In the genomic region with DNA sequence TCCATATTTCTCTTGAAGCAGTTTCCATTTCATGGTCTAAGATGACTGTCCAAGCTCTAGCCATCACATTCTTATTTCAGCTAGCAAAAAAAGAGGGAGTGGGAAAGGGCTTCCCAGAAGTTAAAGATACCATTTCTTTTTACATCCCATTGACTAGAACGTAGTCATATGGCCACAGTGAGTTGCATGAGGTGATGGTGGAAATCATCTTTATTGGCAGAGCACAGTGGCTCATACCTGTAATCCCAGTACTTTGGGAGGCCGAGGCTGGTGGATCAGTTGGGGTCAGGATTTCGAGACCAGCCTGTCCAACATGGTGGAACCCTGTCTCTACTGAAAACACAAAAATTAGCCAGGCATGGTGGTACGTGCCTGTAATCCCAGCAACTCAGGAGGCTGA, we compare ENCODE assay signal across 30 cellular contexts.
"Had no signal": no experiment of that assay in that cellular context is flagged by ENCODE, and none has a peak within 500 bp of the region (broad histone marks: within the 10 kb centered on the region; RNA-seq: fewer than 3 reads in every experiment).

No MANE protein-coding gene starts in this region.

- H3K27ac ChIP-seq: neural progenitor cell, ovary, parathyroid adenoma, psoas muscle, spleen, testis, tibial artery, upper lobe of left lung, vagina had no signal

- H3K4me1 Mint-ChIP-seq: natural killer cell; stimulated activated memory B cell treated with anti-CD40 and anti-IgM and Interleukin-4, amounts not matched to agents 10 μg/mL and 1 μg/mL and 100 μg/mL, for 72 hours had no signal

- H2AFZ ChIP-seq: neural progenitor cell, parathyroid adenoma had no signal

- H3K36me3 Mint-ChIP-seq: neural progenitor cell; stimulated activated memory B cell treated with anti-CD40 and anti-IgM and Interleukin-4, amounts not matched to agents 10 μg/mL and 1 μg/mL and 100 μg/mL, for 72 hours had no signal

- H3K4me3 Mint-ChIP-seq: natural killer cell; nephron; neural progenitor cell; stimulated activated memory B cell treated with anti-CD40 and anti-IgM and Interleukin-4, amounts not matched to agents 10 μg/mL and 1 μg/mL and 100 μg/mL, for 72 hours; stimulated activated naive CD8-positive, alpha-beta T cell treated with anti-CD3 and anti-CD28 coated beads, Interleukin-15, amount 100 ng/mL, for 72 hours had no signal

- DNase-seq: natural killer cell; occipital lobe; ovary; posterior cingulate gyrus; psoas muscle; right cardiac atrium; spleen; stimulated activated CD4-positive, alpha-beta T cell treated with anti-CD3 and anti-CD28 coated beads, Interleukin-12 subunit alpha, Interleukin-12 subunit beta, amount 100 ng/mL, for 4 hours; stimulated activated CD4-positive, alpha-beta T cell treated with anti-CD3 and anti-CD28 coated beads, Interleukin-1b, Interleukin-23, amount 100 ng/mL, for 48 hours; stimulated activated CD4-positive, alpha-beta T cell treated with anti-CD3 and anti-CD28 coated beads, Interleukin-4, amount 100 ng/mL, for 1 hour; stimulated activated CD4-positive, alpha-beta T cell treated with anti-CD3 and anti-CD28 coated beads, Interleukin-4, amount 100 ng/mL, for 4 hours; stimulated activated CD8-positive, alpha-beta memory T cell treated with anti-CD3 and anti-CD28 coated beads, Interleukin-4, amount 100 ng/mL, for 48 hours; stimulated activated naive CD4-positive, alpha-beta T cell; stimulated activated naive CD8-positive, alpha-beta T cell treated with anti-CD3 and anti-CD28 coated beads, Interleukin-15, amount 100 ng/mL, for 72 hours; stimulated activated naive CD8-positive, alpha-beta T cell treated with anti-CD3 and anti-CD28 coated beads, Interleukin-15, Interleukin-2, amounts not matched to agents 100 U/mL and 50 U/mL, for 24 hours; substantia nigra; testis; tibial artery; transverse colon; upper lobe of left lung had no signal

- H3K4me3 ChIP-seq: neural progenitor cell, ovary, psoas muscle, skin epidermis, smooth muscle cell, spleen, suprapubic skin, testis, tibial artery, transverse colon, upper lobe of left lung, vagina had no signal

- H3K4me2 ChIP-seq: neural progenitor cell, smooth muscle cell had no signal

- H3K9me3 ChIP-seq: ovary, psoas muscle, testis, transverse colon, vagina had no signal

- H3K36me3 ChIP-seq: neural progenitor cell, ovary, spleen, suprapubic skin, tibial artery, transverse colon, upper lobe of left lung, vagina had no signal

- H3K27me3 ChIP-seq: neural progenitor cell, ovary, suprapubic skin, testis, tibial artery, transverse colon, upper lobe of left lung, vagina had no signal

- H3K9ac ChIP-seq: neural progenitor cell, parathyroid adenoma had no signal

- H3K4me1 ChIP-seq: psoas muscle, spleen, testis, tibial artery, transverse colon, upper lobe of left lung, vagina had no signal

- H3K79me2 ChIP-seq: parathyroid adenoma had no signal

- H3K27ac Mint-ChIP-seq: natural killer cell; neural progenitor cell; progenitor cell of endocrine pancreas; stimulated activated memory B cell treated with anti-CD40 and anti-IgM and Interleukin-4, amounts not matched to agents 10 μg/mL and 1 μg/mL and 100 μg/mL, for 72 hours; stimulated activated naive CD8-positive, alpha-beta T cell treated with anti-CD3 and anti-CD28 coated beads, Interleukin-15, amount 100 ng/mL, for 72 hours had no signal

- ATAC-seq: natural killer cell; psoas muscle; sciatic nerve; stimulated activated memory B cell treated with anti-CD40 and anti-IgM and Interleukin-4, amounts not matched to agents 10 μg/mL and 1 μg/mL and 100 μg/mL, for 72 hours; stimulated activated naive CD8-positive, alpha-beta T cell treated with anti-CD3 and anti-CD28 coated beads, Interleukin-15, amount 100 ng/mL, for 72 hours; stimulated activated naive CD8-positive, alpha-beta T cell treated with anti-CD3 and anti-CD28 coated beads, Interleukin-15, Interleukin-2, amounts not matched to agents 100 U/mL and 50 U/mL, for 24 hours had no signal
